Comparison of ENCODE assay signal across 19 cellular contexts in genomic region chr3:294096-294495, GRCh38.
A peak's percentile ranks its signal among the peaks of the same experiment; 100 is the strongest.
DNase-seq lines count a peak whose midpoint lies in the region; ATAC-seq and TF ChIP-seq lines count a peak whose summit lies in the region.
"Had no signal": no experiment of that assay in that cellular context is flagged by ENCODE, and none has a peak within 500 bp of the region (broad histone marks: within the 10 kb centered on the region; RNA-seq: fewer than 3 reads in every experiment).

No MANE protein-coding gene starts in this region.

- H3K4me1 ChIP-seq in PC-3 (ENCODE audit: insufficient read depth, low read length) (peaks cover 7% of the 10 kb centered on the region; the same call in 1 of the 2 replicates), right atrium auricular region (no peaks in the 10 kb centered on the region)

- POLR2A ChIA-PET in PC-3 (lab: Charles Lee; ENCODE audit: unreplicated experiment), result no interaction called here

- no peak overlapping the region for H2AFZ ChIP-seq in PC-3 (ENCODE audit: low read length)
- H2AFZ ChIP-seq: GM23338 had no signal

- H3K9me3 ChIP-seq in PC-3 (ENCODE audit: low read length), result 0 out of 2 replicates have a peak, but pooled peaks cover 8% of the 10 kb centered on the region
- H3K9me3 ChIP-seq in right atrium auricular region, result no peaks in the 10 kb centered on the region
- H3K9me3 ChIP-seq: MG63 had no signal

- H3K36me3 ChIP-seq in PC-3 (ENCODE audit: low read depth, low read length) (no peaks in the 10 kb centered on the region), right atrium auricular region (no peaks in the 10 kb centered on the region)
- H3K36me3 ChIP-seq: MG63 had no signal

- no TSS peak for BruUV-seq in PC-3 (replicated peaks; lab: Mats Ljungman, UMichigan)

- TF ChIP-seq CTCF in PC-3 (conservative IDR thresholded peaks at IDR 0.05; ENCODE audit: low read depth, low read length) (no peak), right atrium auricular region (IDR thresholded peaks at IDR 0.05) (no peak)

- no peak for ATAC-seq in PC-3
- ATAC-seq: GM23338, HepG2, SK-N-SH treated with all-trans-retinoic acid at 6 μM for 48 hours had no signal

- H3F3A ChIP-seq in PC-3 (ENCODE audit: low read length, unreplicated experiment), result no peaks in the 10 kb centered on the region

- no peaks in the 10 kb centered on the region for H3K79me2 ChIP-seq in PC-3 (ENCODE audit: low read length)

- H3K4me3 ChIP-seq in PC-3 (ENCODE audit: low read length) (no peak overlapping the region), right atrium auricular region (no peak overlapping the region)
- H3K4me3 ChIP-seq: GM23338, MG63 had no signal

- peak overlapping the region; percentile 54 for H3K27ac ChIP-seq in PC-3 (ENCODE audit: low read length)
- H3K27ac ChIP-seq in right atrium auricular region, result no peak overlapping the region
- H3K27ac ChIP-seq: KMS-11 had no signal

- no peaks in the 10 kb centered on the region for H4K20me1 ChIP-seq in PC-3 (ENCODE audit: low read length)

- intact Hi-C loops in PC-3 (cut with micrococcal nuclease), result no loop called here

- CTCF ChIA-PET in PC-3 (lab: Charles Lee), result no interaction called here

- H3K4me2 ChIP-seq in PC-3 (ENCODE audit: low read length), result 0 out of 2 replicates have a peak overlapping the region, but pooled peaks have one; percentile 5
- H3K4me2 ChIP-seq: GM23338, KMS-11 had no signal

- DNase-seq in COLO668 (lab: John Stamatoyannopoulos, UW; ENCODE audit: unreplicated experiment) (peak; percentile 19), DMS79 (lab: John Stamatoyannopoulos, UW) (peak; percentile 20), PC-3 (peak; percentile 67), kidney tubule cell (ENCODE audit: low spot score) (peak; percentile 46), globus pallidus (ENCODE audit: low spot score) (no peak), NCI-H2081 treated with DMSO at 0.1 percent for 48 hours (lab: John Stamatoyannopoulos, UW) (no peak), right atrium auricular region (ENCODE audit: low spot score) (no peak)
- DNase-seq: GF-D8, MG63, NCI-H1092, NCI-H1694, NCI-H2171 treated with DMSO at 0.1 percent for 48 hours, NCI-H446 treated with DMSO at 0.1 percent for 48 hours, SHP77 treated with DMSO at 0.1 percent for 48 hours, T-helper 1 cell had no signal

- no peaks in the 10 kb centered on the region for H3K27me3 ChIP-seq in PC-3 (ENCODE audit: low read length)
- no peaks in the 10 kb centered on the region for H3K27me3 ChIP-seq in right atrium auricular region
- H3K27me3 ChIP-seq: MG63 had no signal

- no peak overlapping the region; the same call in 1 of the 2 replicates for H3K9ac ChIP-seq in PC-3 (ENCODE audit: low read length)
- H3K9ac ChIP-seq: KMS-11 had no signal

- no peaks in the 10 kb centered on the region for H3K9me2 ChIP-seq in PC-3 (replicated peaks; ENCODE audit: low read length)

Comparison
In these comparisons a context has a peak if more than half of its experiments do, and no peak if none do; other contexts are left out.
1. DNase-seq: peak in COLO668 (single experiment), DMS79 (single experiment), PC-3 (single experiment) and kidney tubule cell (single experiment); none in globus pallidus (single experiment), NCI-H2081 treated with DMSO at 0.1 percent for 48 hours (single experiment) and right atrium auricular region (single experiment).